In the genomic region with DNA sequence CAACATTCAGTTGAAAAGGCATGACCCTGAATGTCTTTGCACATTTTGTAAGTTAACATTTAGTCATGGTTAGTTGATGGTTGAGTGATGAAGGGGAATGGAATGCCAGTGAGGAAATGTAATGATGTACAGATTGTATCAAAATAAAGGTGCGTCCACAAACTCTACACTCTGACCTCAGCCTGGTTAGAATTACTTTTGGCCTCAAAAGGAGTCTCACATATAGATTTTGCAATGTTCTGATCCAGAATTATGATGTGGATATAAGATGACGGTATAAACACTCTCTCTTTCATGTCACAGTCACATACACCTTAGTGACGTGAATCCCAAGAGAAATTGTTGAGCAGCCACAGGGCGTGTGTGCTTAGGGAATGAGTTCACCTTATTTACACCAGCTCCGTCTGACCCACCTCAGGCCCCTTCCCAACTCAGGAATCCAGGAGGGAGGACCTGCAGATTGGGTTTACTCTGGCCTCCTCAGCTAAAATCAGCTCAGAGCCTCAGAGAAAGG, we compare ENCODE assay signal across 15 cellular contexts.
A peak's percentile ranks its signal among the peaks of the same experiment; 100 is the strongest.
DNase-seq lines count a peak whose midpoint lies in the region; ATAC-seq and TF ChIP-seq lines count a peak whose summit lies in the region.
"Had no signal": no experiment of that assay in that cellular context is flagged by ENCODE, and none has a peak within 500 bp of the region (broad histone marks: within the 10 kb centered on the region; RNA-seq: fewer than 3 reads in every experiment).

No MANE protein-coding gene starts in this region.

- no peak for ATAC-seq in GM19463 (IDR thresholded peaks at IDR 0.05; ENCODE audit: unreplicated experiment)
- ATAC-seq: GM23338, psoas muscle had no signal

- H3K4me3 Mint-ChIP-seq in Caco-2 (ENCODE audit: unreplicated experiment): no peak overlapping the region
- no peak overlapping the region for H3K4me3 Mint-ChIP-seq in progenitor cell of endocrine pancreas (ENCODE audit: low read depth)
- H3K4me3 Mint-ChIP-seq: dendritic cell treated with granulocyte-macrophage colony-stimulating factor and Interleukin-4, amounts not matched to agents 40 ng/mL and 50 ng/mL, for 4 days; GM23338 had no signal

- TF ChIP-seq CTCF in Caco-2 (IDR thresholded peaks at IDR 0.05; ENCODE audit: insufficient read depth in 1 of 2, low read depth in 1 of 2, low read length in 1 of 2, severe bottlenecking in 1 of 2, unreplicated experiment in 1 of 2): no peak
- TF ChIP-seq CTCF in testis (IDR thresholded peaks at IDR 0.05): no peak
- TF ChIP-seq CTCF in progenitor cell of endocrine pancreas (IDR thresholded peaks at IDR 0.05; ENCODE audit: unreplicated experiment): no peak

- peaks cover 21% of the 10 kb centered on the region for H3K4me1 ChIP-seq in Caco-2
- no peaks in the 10 kb centered on the region for H3K4me1 ChIP-seq in testis
- H3K4me1 ChIP-seq: psoas muscle had no signal

- H3K27ac ChIP-seq in epithelial cell of prostate (peak overlapping the region; percentile 88), testis (no peak overlapping the region)
- H3K27ac ChIP-seq: psoas muscle, WERI-Rb-1 had no signal

- H3K27ac Mint-ChIP-seq in Caco-2 (ENCODE audit: unreplicated experiment): peak overlapping the region; percentile 23
- no peak overlapping the region for H3K27ac Mint-ChIP-seq in progenitor cell of endocrine pancreas
- H3K27ac Mint-ChIP-seq: dendritic cell treated with granulocyte-macrophage colony-stimulating factor and Interleukin-4, amounts not matched to agents 40 ng/mL and 50 ng/mL, for 4 days; GM23338 had no signal

- intact Hi-C loops in Caco-2 (cut with micrococcal nuclease; ENCODE audit: unreplicated experiment): loop anchor here (1.0 kb wide), 2 partner anchors 104 to 250 kb away; no protein-coding TSS in a partner anchor
- intact Hi-C loops in testis (cut with DNase I; ENCODE audit: low total_unique reads): no loop called here

- no peaks in the 10 kb centered on the region for H3K27me3 Mint-ChIP-seq in Caco-2 (ENCODE audit: insufficient read depth, unreplicated experiment)
- no peaks in the 10 kb centered on the region for H3K27me3 Mint-ChIP-seq in progenitor cell of endocrine pancreas
- H3K27me3 Mint-ChIP-seq: dendritic cell treated with granulocyte-macrophage colony-stimulating factor and Interleukin-4, amounts not matched to agents 40 ng/mL and 50 ng/mL, for 4 days had no signal

- no peak for TF ChIP-seq POLR2A in testis (IDR thresholded peaks at IDR 0.05)

- CTCF ChIA-PET in Caco-2 (lab: Charles Lee): interaction anchor here (1.2 kb wide), 1 partner anchor 181 kb away, joined by 3 read pairs; no protein-coding TSS in a partner anchor

- H3K9me3 ChIP-seq in Caco-2 (no peaks in the 10 kb centered on the region; the same call in 1 of the 2 replicates), testis (no peaks in the 10 kb centered on the region)
- H3K9me3 ChIP-seq: psoas muscle had no signal

- peak; percentile 51 to 70 for DNase-seq in Caco-2
- DNase-seq in NCI-H226: peak; percentile 91
- DNase-seq in epithelial cell of prostate (ENCODE audit: low read depth, low spot score): peak; percentile 75
- peak; percentile 89 for DNase-seq in non-pigmented ciliary epithelial cell (ENCODE audit: low read depth)
- no peak for DNase-seq in NCI-H1436 treated with DMSO at 0.1 percent for 48 hours (lab: John Stamatoyannopoulos, UW)
- no peak for DNase-seq in testis
- no peak for DNase-seq in progenitor cell of endocrine pancreas (ENCODE audit: low spot score, unreplicated experiment)
- DNase-seq: activated effector memory CD4-positive, alpha-beta T cell treated with Interleukin-2 at 50 U/mL for 16 hours; DMS153; NCI-H1105; psoas muscle had no signal

- H3K4me3 ChIP-seq in Caco-2 (ENCODE audit: low read depth, low read length) (no peak overlapping the region), testis (no peak overlapping the region)
- H3K4me3 ChIP-seq: GM23338, psoas muscle had no signal

- no peaks in the 10 kb centered on the region for H3K27me3 ChIP-seq in Caco-2 (replicated peaks; ENCODE audit: control insufficient read depth, insufficient read depth, low read length)
- no peaks in the 10 kb centered on the region for H3K27me3 ChIP-seq in testis

- H3K36me3 Mint-ChIP-seq in Caco-2 (ENCODE audit: insufficient read depth, unreplicated experiment): peaks cover 10% of the 10 kb centered on the region
- H3K36me3 Mint-ChIP-seq in progenitor cell of endocrine pancreas (ENCODE audit: insufficient read depth): peaks cover 1% of the 10 kb centered on the region

- no TSS peak for BruUV-seq in Caco-2 (replicated peaks; lab: Mats Ljungman, UMichigan)

- POLR2A ChIA-PET in Caco-2 (lab: Charles Lee): no interaction called here

- H3K36me3 ChIP-seq in Caco-2 (ENCODE audit: control insufficient read depth, insufficient read depth, low read length) (no peaks in the 10 kb centered on the region), testis (ENCODE audit: low read depth, missing control alignments) (no peaks in the 10 kb centered on the region)
- H3K36me3 ChIP-seq: WERI-Rb-1 had no signal

- WGBS in testis, 2 donors: 96 to 97% methylated on average over 5 of the region's 5 CpGs

- H3K9me3 Mint-ChIP-seq in Caco-2 (ENCODE audit: unreplicated experiment): peaks cover 8% of the 10 kb centered on the region
- H3K9me3 Mint-ChIP-seq in progenitor cell of endocrine pancreas (ENCODE audit: low read depth): no peaks in the 10 kb centered on the region
- H3K9me3 Mint-ChIP-seq: dendritic cell treated with granulocyte-macrophage colony-stimulating factor and Interleukin-4, amounts not matched to agents 40 ng/mL and 50 ng/mL, for 4 days; GM23338 had no signal

- H3K4me1 Mint-ChIP-seq in Caco-2 (ENCODE audit: low read depth, unreplicated experiment) (peaks cover 29% of the 10 kb centered on the region), progenitor cell of endocrine pancreas (ENCODE audit: low read depth) (no peaks in the 10 kb centered on the region)

Comparison
In these comparisons a context has a peak if more than half of its experiments do, and no peak if none do; other contexts are left out.
1. DNase-seq: peak in Caco-2 (2 of 2), NCI-H226 (single experiment), epithelial cell of prostate (single experiment) and non-pigmented ciliary epithelial cell (single experiment); none in NCI-H1436 treated with DMSO at 0.1 percent for 48 hours (single experiment), testis (single experiment) and progenitor cell of endocrine pancreas (single experiment).